In the genomic region with DNA sequence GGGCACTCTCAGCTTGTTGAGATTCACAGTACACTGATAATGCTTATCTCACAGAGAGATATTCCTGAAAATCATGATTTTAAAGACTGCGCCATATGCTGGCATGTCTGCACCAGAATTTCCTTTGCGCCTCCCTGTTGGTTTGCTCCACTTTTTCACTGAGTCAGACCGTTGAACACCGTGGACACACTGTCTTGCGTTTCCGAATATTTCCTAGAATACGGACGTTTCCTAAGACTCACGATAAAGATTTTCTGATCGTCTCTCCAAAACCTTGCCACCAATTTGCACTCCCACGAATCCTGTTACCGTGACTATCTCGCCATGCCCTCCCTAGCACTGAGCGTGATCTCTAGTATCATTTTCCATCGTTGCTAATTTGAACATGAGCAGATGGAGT, we compare ENCODE assay signal across 7 cellular contexts. TPM values are rescaled to one million over a fixed set of nuclear protein-coding genes. Genes with fewer than 3 reads are reported as not detected.
A peak's percentile ranks its signal among the peaks of the same experiment; 100 is the strongest.
DNase-seq lines count a peak whose midpoint lies in the region; ATAC-seq, FAIRE-seq and TF ChIP-seq lines count a peak whose summit lies in the region.

No MANE protein-coding gene starts in this region.

- peaks cover 6% of the 10 kb centered on the region for H3K4me1 ChIP-seq in adipocyte (ENCODE audit: control insufficient read depth, insufficient read depth, low read length)
- peaks cover 6% of the 10 kb centered on the region for H3K4me1 ChIP-seq in keratinocyte (ENCODE audit: control insufficient read depth, extremely low read depth, insufficient read depth, low read length)

- H3K9me1 ChIP-seq in keratinocyte (ENCODE audit: control insufficient read depth, extremely low read depth, insufficient read depth, low read length), result no peaks in the 10 kb centered on the region

- no peak overlapping the region for H3K9ac ChIP-seq in adipocyte (ENCODE audit: low read length)
- H3K9ac ChIP-seq in keratinocyte (ENCODE audit: control insufficient read depth, extremely low read depth, insufficient read depth, low read length), result no peak overlapping the region

- H3K27ac ChIP-seq in keratinocyte (ENCODE audit: control insufficient read depth, insufficient read depth, low read length), result no peak overlapping the region

- H3K4me3 ChIP-seq in HFF-Myc (replicated peaks; ENCODE audit: low read depth, low read length) (peak overlapping the region; percentile 48), adipocyte (ENCODE audit: low read length) (peak overlapping the region; percentile 80), keratinocyte (ENCODE audit: control insufficient read depth in 2 of 3, extremely low read depth in 1 of 3, insufficient read depth in 2 of 3, low read depth in 1 of 3, low read length in 3 of 3) (peak overlapping the region; percentile 61 to 77 (median 66)), lower leg skin (ENCODE audit: low read depth, poor library complexity, severe bottlenecking) (no peak overlapping the region)

- peak overlapping the region; percentile 54 for H2AFZ ChIP-seq in keratinocyte (ENCODE audit: control insufficient read depth, low read length)

- TF ChIP-seq POLR2A in lower leg skin (IDR thresholded peaks at IDR 0.05), result no peak

- peak; percentile 17 for FAIRE-seq in keratinocyte (lab: Jason Lieb, UNC)

- H3K79me2 ChIP-seq in keratinocyte (ENCODE audit: control insufficient read depth, insufficient read depth, low read length), result no peaks in the 10 kb centered on the region

- no peaks in the 10 kb centered on the region for H3K9me3 ChIP-seq in adipocyte (ENCODE audit: control insufficient read depth, low read length)
- no peaks in the 10 kb centered on the region for H3K9me3 ChIP-seq in keratinocyte (ENCODE audit: control insufficient read depth, low read depth, low read length)

- ATAC-seq in stimulated activated naive CD8-positive, alpha-beta T cell treated with anti-CD3 and anti-CD28 coated beads, Interleukin-15, amount 100 ng/mL, for 72 hours, result no peak

- peaks cover 30% of the 10 kb centered on the region for H3K27me3 Mint-ChIP-seq in stimulated activated naive CD8-positive, alpha-beta T cell treated with anti-CD3 and anti-CD28 coated beads, Interleukin-15, amount 100 ng/mL, for 72 hours

- H3K4me3 Mint-ChIP-seq in stimulated activated naive CD8-positive, alpha-beta T cell treated with anti-CD3 and anti-CD28 coated beads, Interleukin-15, amount 100 ng/mL, for 72 hours, result peak overlapping the region; percentile 87 to 90

- H3K27ac Mint-ChIP-seq in stimulated activated naive CD8-positive, alpha-beta T cell treated with anti-CD3 and anti-CD28 coated beads, Interleukin-15, amount 100 ng/mL, for 72 hours, result no peak overlapping the region

- H3K4me2 ChIP-seq in keratinocyte (ENCODE audit: control insufficient read depth, extremely low read depth, insufficient read depth, low read depth, low read length), result peak overlapping the region; percentile 90

- peaks cover 32% of the 10 kb centered on the region for H3K27me3 ChIP-seq in adipocyte (replicated peaks; ENCODE audit: control insufficient read depth, insufficient read depth, low read length)
- peaks cover 16% of the 10 kb centered on the region for H3K27me3 ChIP-seq in keratinocyte (ENCODE audit: control insufficient read depth, extremely low read depth, insufficient read depth, low read length)

- WGBS in lower leg skin, 2 donors, result 32% methylated on average over 15 of the region's 15 CpGs

- no peaks in the 10 kb centered on the region for H4K20me1 ChIP-seq in keratinocyte (ENCODE audit: control insufficient read depth, extremely low read depth, insufficient read depth, low read length)

- H3K9me3 Mint-ChIP-seq in stimulated activated naive CD8-positive, alpha-beta T cell treated with anti-CD3 and anti-CD28 coated beads, Interleukin-15, amount 100 ng/mL, for 72 hours, result no peaks in the 10 kb centered on the region

- peaks cover 10% of the 10 kb centered on the region for H3K4me1 Mint-ChIP-seq in stimulated activated naive CD8-positive, alpha-beta T cell treated with anti-CD3 and anti-CD28 coated beads, Interleukin-15, amount 100 ng/mL, for 72 hours

- no peak for DNase-seq in HFF-Myc (ENCODE audit: extremely low read depth, low read depth)
- no peak for DNase-seq in adipocyte (ENCODE audit: low read depth)
- DNase-seq in keratinocyte (ENCODE audit: low read depth, low spot score), result no peak
- DNase-seq in stimulated activated naive CD8-positive, alpha-beta T cell treated with anti-CD3 and anti-CD28 coated beads, Interleukin-15, amount 100 ng/mL, for 72 hours, result no peak
- no peak for DNase-seq in AG08396 (ENCODE audit: low spot score)
- no peak for DNase-seq in DMS53 treated with DMSO at 0.1 percent for 48 hours (lab: John Stamatoyannopoulos, UW; ENCODE audit: unreplicated experiment)
- no peak for DNase-seq in lower leg skin (ENCODE audit: low spot score in 2 of 2)

- intact Hi-C loops in lower leg skin (cut with DNase I; ENCODE audit: low total_unique reads), result no loop called here

- dilution Hi-C loops in keratinocyte (cut with MboI; ENCODE audit: extremely low pct_ligation_motif_present, low sequenced_read_pairs), result no loop called here

- TF ChIP-seq CTCF in HFF-Myc (IDR thresholded peaks at IDR 0.05; ENCODE audit: low read depth, low read length, missing control alignments), result no peak
- TF ChIP-seq CTCF in keratinocyte (optimal IDR thresholded peaks at IDR 0.05 in 1 of 3, IDR thresholded peaks at IDR 0.05 in 1 of 3, conservative IDR thresholded peaks at IDR 0.05 in 1 of 3; ENCODE audit: extremely low read depth in 1 of 3, insufficient read depth in 2 of 3, low read length in 3 of 3), result no peak
- TF ChIP-seq CTCF in lower leg skin (IDR thresholded peaks at IDR 0.05), result no peak

- no peaks in the 10 kb centered on the region for H3K36me3 ChIP-seq in adipocyte (ENCODE audit: control insufficient read depth, insufficient read depth, low read length, severe bottlenecking)
- no peaks in the 10 kb centered on the region for H3K36me3 ChIP-seq in keratinocyte (ENCODE audit: control insufficient read depth in 2 of 2, extremely low read depth in 1 of 2, insufficient read depth in 2 of 2, low read length in 2 of 2)

RNA-seq across cellular contexts. Expression of a gene that starts 0.5 kb away (rescaled TPM):
- polyA plus RNA-seq in keratinocyte, result 0.68 to 0.97 TPM (median 0.72 TPM) in 3 replicates
- 0.10 TPM for polyA plus RNA-seq in keratinocyte (2011; ENCODE audit: low read depth)
- 0.79 and 0.97 TPM in 2 replicates for polyA plus RNA-seq in keratinocyte (2011; cell fraction: cytosol; rRNA removed)
- 0.73 and 0.90 TPM in 2 replicates for polyA plus RNA-seq in keratinocyte (2011; cell fraction: nucleus; rRNA removed)
- 0.47 and 0.76 TPM in 2 replicates for polyA plus RNA-seq in keratinocyte (2012; ENCODE audit: low replicate concordance)
- 0.33 to 0.66 TPM (median 0.64 TPM) in 3 replicates for polyA minus RNA-seq in keratinocyte
- not detected for polyA minus RNA-seq in keratinocyte (2011; cell fraction: cytosol; rRNA and poly(A)+ RNA removed)
- polyA minus RNA-seq in keratinocyte (2011; cell fraction: nucleus; rRNA and poly(A)+ RNA removed), result 0.21 and 0.23 TPM in 2 replicates
- total RNA-seq in lower leg skin, result 10 to 100 TPM in 2 of 4 donors, 1 to 10 TPM in 2; 7.5 to 20.5 (median 13.3) TPM

RNA-seq across cellular contexts. Expression of a gene that starts 58.4 kb away (rescaled TPM):
- polyA plus RNA-seq in keratinocyte, result 0.43 to 0.75 TPM (median 0.73 TPM) in 3 replicates
- polyA plus RNA-seq in keratinocyte (2011; ENCODE audit: low read depth), result not detected
- polyA plus RNA-seq in keratinocyte (2011; cell fraction: cytosol; rRNA removed), result 0.44 and 0.46 TPM in 2 replicates
- 2.1 and 2.4 TPM in 2 replicates for polyA plus RNA-seq in keratinocyte (2011; cell fraction: nucleus; rRNA removed)
- 0.38 and 0.41 TPM in 2 replicates for polyA plus RNA-seq in keratinocyte (2012; ENCODE audit: low replicate concordance)
- 0.66 to 1.2 TPM (median 0.80 TPM) in 3 replicates for polyA minus RNA-seq in keratinocyte
- 3.3 TPM for polyA minus RNA-seq in keratinocyte (2011; cell fraction: cytosol; rRNA and poly(A)+ RNA removed)
- 0.53 and 1.8 TPM in 2 replicates for polyA minus RNA-seq in keratinocyte (2011; cell fraction: nucleus; rRNA and poly(A)+ RNA removed)
- total RNA-seq in lower leg skin, result 1 to 10 TPM; 4.3 to 8.6 (median 5.6) TPM
